17 cellular contexts compared by ENCODE assay signal in the genomic region with DNA sequence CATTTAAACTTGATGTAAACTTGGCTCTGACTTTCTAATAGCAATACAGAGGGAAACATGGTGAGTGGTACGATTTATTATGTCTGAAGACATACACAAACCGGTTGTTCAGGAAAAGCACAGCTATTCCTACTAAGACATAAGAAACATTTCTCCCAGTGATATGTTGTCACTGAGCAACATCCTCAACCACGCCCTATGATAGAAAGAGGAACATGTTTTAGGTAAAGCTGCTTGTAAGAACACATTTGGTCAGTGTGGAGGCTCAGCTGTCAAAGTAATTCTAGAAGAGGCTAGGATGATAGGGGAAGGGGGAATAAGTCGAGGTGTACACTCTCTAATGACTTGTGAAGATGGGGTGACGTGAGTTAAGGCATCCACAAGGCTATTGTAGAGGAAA. TPM values are rescaled to one million over a fixed set of nuclear protein-coding genes. Genes with fewer than 3 reads are reported as not detected.
A peak's percentile ranks its signal among the peaks of the same experiment; 100 is the strongest.
DNase-seq lines count a peak whose midpoint lies in the region; ATAC-seq and TF ChIP-seq lines count a peak whose summit lies in the region.
"Had no signal": no experiment of that assay in that cellular context is flagged by ENCODE, and none has a peak within 500 bp of the region (broad histone marks: within the 10 kb centered on the region; RNA-seq: fewer than 3 reads in every experiment).

No MANE protein-coding gene starts in this region.

- H3K27me3 Mint-ChIP-seq in activated naive CD8-positive, alpha-beta T cell treated with anti-CD3 and anti-CD28 coated beads for 36 hours, result no peaks in the 10 kb centered on the region

- H3K4me1 ChIP-seq in muscle layer of duodenum (ENCODE audit: control insufficient read depth in 1 of 2, insufficient read depth in 2 of 2, low read length in 2 of 2) (no peaks in the 10 kb centered on the region), transverse colon (peaks cover 0 to 6% (median 4%) of the 10 kb centered on the region in 4 donors)
- H3K4me1 ChIP-seq: pancreas, SJCRH30 had no signal

- in situ Hi-C loops in transverse colon (cut with MboI; ENCODE audit: low pct_ligation_motif_present in 1 of 4, low pct_unique_long_range_greater_than_20kb in 1 of 4, low sequenced_read_pairs in 3 of 4), result no loop called here

- ATAC-seq in left colon (no peak), GM18868 (IDR thresholded peaks at IDR 0.05; ENCODE audit: unreplicated experiment) (no peak)

- H3K4me3 Mint-ChIP-seq in activated naive CD8-positive, alpha-beta T cell treated with anti-CD3 and anti-CD28 coated beads for 36 hours, result no peak overlapping the region
- H3K4me3 Mint-ChIP-seq: CD4-positive, CD25-positive, alpha-beta regulatory T cell had no signal

- H3K9me3 ChIP-seq in muscle layer of duodenum (ENCODE audit: control insufficient read depth in 1 of 2, low read length in 2 of 2) (no peaks in the 10 kb centered on the region), transverse colon (no peaks in the 10 kb centered on the region)
- H3K9me3 ChIP-seq: pancreas, SJCRH30 had no signal

- H3K9me3 Mint-ChIP-seq in activated naive CD8-positive, alpha-beta T cell treated with anti-CD3 and anti-CD28 coated beads for 36 hours, result peaks cover 26% of the 10 kb centered on the region

- H3K4me1 Mint-ChIP-seq in activated naive CD8-positive, alpha-beta T cell treated with anti-CD3 and anti-CD28 coated beads for 36 hours, result peaks cover 57% of the 10 kb centered on the region

- no peak for TF ChIP-seq POLR2A in transverse colon (IDR thresholded peaks at IDR 0.05)

- H3K27ac Mint-ChIP-seq in activated naive CD8-positive, alpha-beta T cell treated with anti-CD3 and anti-CD28 coated beads for 36 hours, result peak overlapping the region; percentile 80

- intact Hi-C loops in transverse colon (cut with DNase I; ENCODE audit: low total_unique reads), result no loop called here
- intact Hi-C loops in left colon (cut with DNase I, micrococcal nuclease), result no loop called here

- 68 to 69% methylated on average over 5 of the region's 5 CpGs for WGBS in transverse colon (ENCODE audit: low coverage in 1 of 2), 2 donors

- no peak overlapping the region for H3K4me3 ChIP-seq in muscle layer of duodenum (ENCODE audit: low read depth in 1 of 2, low read length in 2 of 2)
- H3K4me3 ChIP-seq in transverse colon, result no peak overlapping the region
- H3K4me3 ChIP-seq: hepatocyte, pancreas, SJCRH30 had no signal

- DNase-seq in CD1c-positive myeloid dendritic cell (ENCODE audit: extremely low spot score) (peak; percentile 83), Kasumi-1 (lab: John Stamatoyannopoulos, UW) (peak; percentile 56 to 59), Ammon's horn (ENCODE audit: low spot score) (no peak), transverse colon (no peak), left colon (no peak)
- no peak for DNase-seq in activated naive CD8-positive, alpha-beta T cell treated with anti-CD3 and anti-CD28 coated beads for 36 hours
- DNase-seq: brain microvascular endothelial cell; CD4-positive, CD25-positive, alpha-beta regulatory T cell; NCI-H1417; NCI-H510A treated with DMSO at 0.1 percent for 48 hours; SJCRH30; WERI-Rb-1 had no signal

- no peak for TF ChIP-seq EP300 in transverse colon (IDR thresholded peaks at IDR 0.05; ENCODE audit: low read depth)

- H3K27me3 ChIP-seq in muscle layer of duodenum (ENCODE audit: low read depth, low read length) (no peaks in the 10 kb centered on the region), transverse colon (no peaks in the 10 kb centered on the region)
- H3K27me3 ChIP-seq: brain microvascular endothelial cell, hepatocyte, pancreas, SJCRH30 had no signal

- no peak for TF ChIP-seq CTCF in transverse colon (IDR thresholded peaks at IDR 0.05)

- H3K27ac ChIP-seq in muscle layer of duodenum (ENCODE audit: low read length) (peak overlapping the region; percentile 19), transverse colon (peak overlapping the region in 1 of 4 donors; percentile 33)
- H3K27ac ChIP-seq: brain microvascular endothelial cell, hepatocyte, SJCRH30, WERI-Rb-1 had no signal

- no peaks in the 10 kb centered on the region for H3K36me3 ChIP-seq in muscle layer of duodenum (ENCODE audit: control insufficient read depth in 1 of 2, insufficient read depth in 2 of 2, low read length in 2 of 2)
- H3K36me3 ChIP-seq in transverse colon, result no peaks in the 10 kb centered on the region
- H3K36me3 ChIP-seq: brain microvascular endothelial cell, pancreas, SJCRH30, WERI-Rb-1 had no signal

- peaks cover 41% of the 10 kb centered on the region for H3K36me3 Mint-ChIP-seq in activated naive CD8-positive, alpha-beta T cell treated with anti-CD3 and anti-CD28 coated beads for 36 hours

RNA-seq across cellular contexts. Expression of a gene that starts 42.7 kb away (rescaled TPM):
- 10 to 100 TPM; 11.3 to 13.3 TPM for total RNA-seq in activated naive CD8-positive, alpha-beta T cell treated with anti-CD3 and anti-CD28 coated beads for 36 hours
- total RNA-seq in transverse colon (10 to 100 TPM in 3 of 4 donors, 1 to 10 TPM in 1; 6.0 to 46.3 (median 39.9) TPM), left colon (100 to 1,000 TPM in 1 of 2 donors, 10 to 100 TPM in 1; 80.3 to 106 TPM)

RNA-seq across cellular contexts. Expression of a gene that starts 47.8 kb away (rescaled TPM):
- total RNA-seq in activated naive CD8-positive, alpha-beta T cell treated with anti-CD3 and anti-CD28 coated beads for 36 hours, result 10 to 100 TPM; 10.8 to 10.9 TPM
- 1 to 10 TPM in 1 of 4 donors, not detected in 3; 1.1 TPM for total RNA-seq in transverse colon
- under 1 TPM; 0.31 to 0.50 TPM for total RNA-seq in left colon
- total RNA-seq: mesenteric fat pad had no signal

Comparison
In these comparisons a context has a peak if more than half of its experiments do, and no peak if none do; other contexts are left out.
1. DNase-seq: peak in CD1c-positive myeloid dendritic cell (single experiment) and Kasumi-1 (2 of 2); none in activated naive CD8-positive, alpha-beta T cell treated with anti-CD3 and anti-CD28 coated beads for 36 hours (single experiment), Ammon's horn (single experiment), transverse colon (single experiment) and left colon (0 of 2).
2. RNA of a gene that starts 47.8 kb away (total RNA-seq): 10.8 to 10.9 TPM in activated naive CD8-positive, alpha-beta T cell treated with anti-CD3 and anti-CD28 coated beads for 36 hours; 0.31 to 0.50 TPM in left colon and 1.1 TPM in transverse colon; every median in the first group is over 4 times any median in the second.